8 cellular contexts compared by ENCODE assay signal in genomic region chr2:24049485-24050021, GRCh38. TPM values are rescaled to one million over a fixed set of nuclear protein-coding genes. Genes with fewer than 3 reads are reported as not detected.
DNase-seq lines count a peak whose midpoint lies in the region; ATAC-seq and TF ChIP-seq lines count a peak whose summit lies in the region.

Gene FKBP1B (plus strand): TSS chr2:24049741. CDS start chr2:24049850, 109 bp downstream.

- no peaks in the 10 kb centered on the region for H3K36me3 ChIP-seq in Panc1 (ENCODE audit: control insufficient read depth, insufficient read depth, low read length)
- H3K36me3 ChIP-seq in heart left ventricle, result no peaks in the 10 kb centered on the region

- peaks cover 6 to 9% of the 10 kb centered on the region in 2 donors for H3K36me3 Mint-ChIP-seq in activated naive CD4-positive, alpha-beta T cell treated with anti-CD3 and anti-CD28 coated beads, Interleukin-2, amount 50 U/mL, for 72 hours

- TF ChIP-seq POLR2A in heart left ventricle (IDR thresholded peaks at IDR 0.05), result peak in 1 of 2 donors; percentile 64

- H3K27ac ChIP-seq in Panc1 (ENCODE audit: low read length) (peak within 1 kb of the TSS; percentile 53), heart left ventricle (peak within 1 kb of the TSS in 11 of 12 donors; percentile 3 to 66 (median 46))

- TF ChIP-seq CTCF in Panc1 (IDR thresholded peaks at IDR 0.05) (no peak), heart left ventricle (IDR thresholded peaks at IDR 0.05) (no peak)

- WGBS in heart left ventricle, 4 donors, result 0 to 9% (median 1%) methylated on average over 4 to 52 of the region's 52 CpGs

- H3K27me3 ChIP-seq in Panc1 (ENCODE audit: control insufficient read depth, insufficient read depth, low read length), result no peaks in the 10 kb centered on the region
- H3K27me3 ChIP-seq in heart left ventricle, result no peaks in the 10 kb centered on the region

- BruUV-seq in Panc1 (replicated peaks; lab: Mats Ljungman, UMichigan), result no TSS peak

- H3K9me3 ChIP-seq in Panc1 (ENCODE audit: control insufficient read depth, insufficient read depth, low read depth, low read length) (no peaks in the 10 kb centered on the region), heart left ventricle (no peaks in the 10 kb centered on the region)

- H3K27ac Mint-ChIP-seq in activated naive CD4-positive, alpha-beta T cell treated with anti-CD3 and anti-CD28 coated beads, Interleukin-2, amount 50 U/mL, for 72 hours, result no peak within 1 kb of the TSS

- POLR2A ChIA-PET in Panc1 (lab: Charles Lee), result interaction anchor here (0.6 kb wide), 1 partner anchor 1920 kb away, joined by 5 read pairs; no protein-coding TSS in a partner anchor

- H3K4me3 ChIP-seq in Panc1 (ENCODE audit: low read depth in 2 of 2, low read length in 2 of 2), result peak within 1 kb of the TSS; percentile 61 to 71
- peak within 1 kb of the TSS; percentile 52 to 89 (median 67) for H3K4me3 ChIP-seq in heart left ventricle

- CTCF ChIA-PET in Panc1 (lab: Charles Lee), result no interaction called here

- peaks cover 30% of the 10 kb centered on the region; the same call in 1 of the 2 replicates for H3K4me1 ChIP-seq in Panc1 (ENCODE audit: control insufficient read depth, insufficient read depth, low read length)
- peaks cover 0 to 39% (median 19%) of the 10 kb centered on the region in 12 donors for H3K4me1 ChIP-seq in heart left ventricle

- in situ Hi-C loops in Panc1 (cut with HindIII; ENCODE audit: low pct_unique_long_range_greater_than_20kb, low sequenced_read_pairs), result no loop called here

- H3K9me3 Mint-ChIP-seq in activated naive CD4-positive, alpha-beta T cell treated with anti-CD3 and anti-CD28 coated beads, Interleukin-2, amount 50 U/mL, for 72 hours, result no peaks in the 10 kb centered on the region

- DNase-seq in AG20443 (ENCODE audit: low spot score), result peak; percentile 79
- no peak for DNase-seq in Panc1 (ENCODE audit: low read depth, low spot score)
- peak in 1 of 2 donors; percentile 65 for DNase-seq in activated naive CD4-positive, alpha-beta T cell treated with anti-CD3 and anti-CD28 coated beads, Interleukin-2, amount 50 U/mL, for 72 hours (ENCODE audit: low spot score in 2 of 2)
- DNase-seq in heart left ventricle, result peak; percentile 42 to 81 (median 63)
- peak in 9 of 10 donors; percentile 26 to 93 (median 58) for DNase-seq in posterior cingulate gyrus

- intact Hi-C loops in Panc1 (cut with micrococcal nuclease; ENCODE audit: unreplicated experiment), result loop anchor here (10.0 kb wide), 1 partner anchor 125 kb away; the partner anchor contains the start of gene ATAD2B
- intact Hi-C loops in heart left ventricle (cut with DNase I), result loop anchor here in 3 of 10 donors (5.0 to 10.0 kb wide), 3 partner anchors 33 to 115 kb away; partner anchors contain the start of genes TP53I3 (in 1 of the 3) and UBXN2A (in 1 of the 3)
- intact Hi-C loops in posterior cingulate gyrus (cut with DNase I), result loop anchor here (2.0 kb wide), 1 partner anchor 123 kb away; the partner anchor contains the start of gene ATAD2B

- ATAC-seq in HG02610 (IDR thresholded peaks at IDR 0.05; ENCODE audit: unreplicated experiment) (peak; percentile 20), Panc1 (peak; percentile 72), heart left ventricle (peak in 3 of 4 donors; percentile 14 to 59 (median 37)), GM18520 (IDR thresholded peaks at IDR 0.05; ENCODE audit: unreplicated experiment) (no peak), HG02642 (IDR thresholded peaks at IDR 0.05; ENCODE audit: poor library complexity, unreplicated experiment) (no peak)
- peak; percentile 2 to 50 for ATAC-seq in activated naive CD4-positive, alpha-beta T cell treated with anti-CD3 and anti-CD28 coated beads, Interleukin-2, amount 50 U/mL, for 72 hours

RNA-seq across cellular contexts. Expression of gene FKBP1B, which starts in this region (rescaled TPM):
- 19.9 TPM for total RNA-seq in Panc1 (2021; ENCODE audit: unreplicated experiment)
- polyA plus RNA-seq in Panc1 (2012; ENCODE audit: insufficient read length), result 36.3 TPM
- total RNA-seq in activated naive CD4-positive, alpha-beta T cell treated with anti-CD3 and anti-CD28 coated beads, Interleukin-2, amount 50 U/mL, for 72 hours, result 1 to 10 TPM in 1 of 2 donors, under 1 TPM in 1; 0.64 to 1.4 TPM
- total RNA-seq in heart left ventricle, result 1 to 10 TPM; 1.4 to 7.6 (median 2.6) TPM
- polyA plus RNA-seq in heart left ventricle, result 1 to 10 TPM; 1.9 to 4.7 TPM

Comparison
In these comparisons a context has a peak if more than half of its experiments do, and no peak if none do; other contexts are left out.
1. ATAC-seq: peak in HG02610 (single experiment), Panc1 (single experiment), activated naive CD4-positive, alpha-beta T cell treated with anti-CD3 and anti-CD28 coated beads, Interleukin-2, amount 50 U/mL, for 72 hours (2 of 2) and heart left ventricle (3 of 4); none in GM18520 (single experiment) and HG02642 (single experiment).